ENCODE assay signal across 8 cellular contexts in genomic region chr1:39195166-39196111, GRCh38. TPM values are rescaled to one million over a fixed set of nuclear protein-coding genes. Genes with fewer than 3 reads are reported as not detected.
DNase-seq lines count a peak whose midpoint lies in the region; ATAC-seq, FAIRE-seq and TF ChIP-seq lines count a peak whose summit lies in the region.

No MANE protein-coding gene starts in this region.

- H3K27me3 Mint-ChIP-seq in Calu3 (ENCODE audit: unreplicated experiment): no peaks in the 10 kb centered on the region

- TF ChIP-seq CTCF in Calu3 (IDR thresholded peaks at IDR 0.05; ENCODE audit: unreplicated experiment) (no peak), Panc1 (IDR thresholded peaks at IDR 0.05) (no peak), HepG2 (CRISPR knock-in tag; IDR thresholded peaks at IDR 0.05) (no peak)

- peak overlapping the region; percentile 22 for H3K27ac Mint-ChIP-seq in Calu3 (ENCODE audit: unreplicated experiment)

- ATAC-seq in Panc1 (no peak), HepG2 (no peak), GM21576 (IDR thresholded peaks at IDR 0.05; ENCODE audit: unreplicated experiment) (no peak), HG03095 (IDR thresholded peaks at IDR 0.05; ENCODE audit: unreplicated experiment) (no peak)

- no TSS peak for BruUV-seq in Calu3 (replicated peaks; lab: Mats Ljungman, UMichigan)
- TSS peak; percentile 8 for BruUV-seq in Panc1 (replicated peaks; lab: Mats Ljungman, UMichigan)
- BruUV-seq in HepG2 (replicated peaks; lab: Mats Ljungman, UMichigan): no TSS peak

- peaks cover 57% of the 10 kb centered on the region for H3K4me1 Mint-ChIP-seq in Calu3 (ENCODE audit: low read depth, unreplicated experiment)

- TF ChIP-seq POLR2A in HepG2 (IDR thresholded peaks at IDR 0.05; ENCODE audit: insufficient read depth in 1 of 2, low read depth in 2 of 2, low read length in 2 of 2): no peak

- in situ Hi-C loops in Panc1 (cut with HindIII; ENCODE audit: low pct_unique_long_range_greater_than_20kb, low sequenced_read_pairs): no loop called here
- in situ Hi-C loops in HepG2 (cut with HindIII; ENCODE audit: extremely low pct_ligation_motif_present, low pct_unique_long_range_greater_than_20kb): loop anchor here (5.0 kb wide), 1 partner anchor 57 kb away; no protein-coding TSS in a partner anchor

- H3K9me3 Mint-ChIP-seq in Calu3 (ENCODE audit: low read depth, unreplicated experiment): no peaks in the 10 kb centered on the region

- H3K27me3 ChIP-seq in Panc1 (ENCODE audit: control insufficient read depth, insufficient read depth, low read length) (no peaks in the 10 kb centered on the region), duodenal mucosa (ENCODE audit: control insufficient read depth in 1 of 2, insufficient read depth in 2 of 2, low read length in 2 of 2) (no peaks in the 10 kb centered on the region), HepG2 (ENCODE audit: control insufficient read depth in 1 of 2, insufficient read depth in 2 of 2, low read length in 2 of 2) (no peaks in the 10 kb centered on the region)

- H3K4me2 ChIP-seq in HepG2 (ENCODE audit: low read depth, low read length): no peak overlapping the region

- CTCF ChIA-PET in Calu3 (lab: Charles Lee): interaction anchor here (0.6 to 1.7 kb wide), 5 partner anchors 9 to 931 kb away, joined by 3 to 6 read pairs (median 4); partner anchors contain the start of gene MACF1
- CTCF ChIA-PET in Panc1 (lab: Charles Lee): interaction anchor here (0.8 kb wide), 2 partner anchors 20 to 63 kb away, joined by 3 to 5 read pairs; no protein-coding TSS in a partner anchor
- CTCF ChIA-PET in HepG2 (lab: Yijun Ruan, JAX; ENCODE audit: low intra/inter-chr PET ratio, low total read pairs): no interaction called here

- H3K4me1 ChIP-seq in Panc1 (ENCODE audit: control insufficient read depth, insufficient read depth, low read length) (peaks cover 64% of the 10 kb centered on the region), duodenal mucosa (ENCODE audit: control insufficient read depth in 1 of 2, insufficient read depth in 2 of 2, low read length in 2 of 2) (peaks cover 23 to 25% of the 10 kb centered on the region in 2 donors), HepG2 (ENCODE audit: insufficient read depth, low read length) (peaks cover 30% of the 10 kb centered on the region)

- H3K4me3 ChIP-seq in Panc1 (ENCODE audit: low read depth in 2 of 2, low read length in 2 of 2) (no peak overlapping the region), duodenal mucosa (ENCODE audit: low read depth in 1 of 2, low read length in 2 of 2) (no peak overlapping the region), HepG2 (replicated peaks in 1 of 3; ENCODE audit: insufficient read depth in 1 of 3, low read depth in 2 of 3, low read length in 3 of 3) (no peak overlapping the region)

- intact Hi-C loops in Calu3 (cut with micrococcal nuclease; ENCODE audit: unreplicated experiment) (loop anchor here (10.0 kb wide), 1 partner anchor 219 kb away; no protein-coding TSS in a partner anchor), Panc1 (cut with micrococcal nuclease; ENCODE audit: unreplicated experiment) (no loop called here), HepG2 (cut with micrococcal nuclease; ENCODE audit: unreplicated experiment) (no loop called here)

- DNase-seq in Calu3 (no peak), Panc1 (ENCODE audit: low read depth, low spot score) (no peak), pons (ENCODE audit: low spot score) (peak; percentile 4), HepG2 (ENCODE audit: low spot score) (no peak)
- no peak for DNase-seq in stimulated activated CD4-positive, alpha-beta T cell treated with anti-CD3 and anti-CD28 coated beads, Interleukin-2, amount 100 ng/mL, for 48 hours

- no peak for FAIRE-seq in HepG2 (lab: Jason Lieb, UNC)

- H2AFZ ChIP-seq in HepG2 (ENCODE audit: low read length): no peak overlapping the region

- TF ChIP-seq EP300 in HepG2 (IDR thresholded peaks at IDR 0.05; ENCODE audit: low read depth in 2 of 2, low read length in 2 of 2) (no peak), HepG2 (CRISPR knock-in tag; IDR thresholded peaks at IDR 0.05; ENCODE audit: borderline replicate concordance) (no peak)

- H4K20me1 ChIP-seq in HepG2 (ENCODE audit: insufficient read depth, low read length): peaks cover 25% of the 10 kb centered on the region

- H3K9ac ChIP-seq in duodenal mucosa (ENCODE audit: low read depth in 1 of 2, low read length in 2 of 2) (no peak overlapping the region), HepG2 (ENCODE audit: insufficient read depth, low read depth, low read length) (no peak overlapping the region)

- POLR2A ChIA-PET in Panc1 (lab: Charles Lee) (interaction anchor here (0.9 kb wide), 1 partner anchor 85 kb away, joined by 3 read pairs; no protein-coding TSS in a partner anchor), HepG2 (lab: Yijun Ruan, JAX) (no interaction called here)

- H3K36me3 ChIP-seq in Panc1 (ENCODE audit: control insufficient read depth, insufficient read depth, low read length) (no peaks in the 10 kb centered on the region), duodenal mucosa (ENCODE audit: control insufficient read depth in 1 of 2, insufficient read depth in 2 of 2, low read length in 2 of 2) (no peaks in the 10 kb centered on the region), HepG2 (replicated peaks in 1 of 2; ENCODE audit: control insufficient read depth in 1 of 2, insufficient read depth in 2 of 2, low read length in 2 of 2) (no peaks in the 10 kb centered on the region; a peak in 1 of 5 replicates)

- H3K27ac ChIP-seq in Panc1 (ENCODE audit: low read length): peak overlapping the region; percentile 97
- H3K27ac ChIP-seq in duodenal mucosa (ENCODE audit: low read depth, low read length): peak overlapping the region; percentile 33
- H3K27ac ChIP-seq in HepG2 (ENCODE audit: extremely low read length, insufficient read depth, low read length): no peak overlapping the region

- 94% methylated on average over 5 of the region's 5 CpGs for WGBS in HepG2 (ENCODE audit: low lambda C conversion rate)

- H3K9me3 ChIP-seq in Panc1 (ENCODE audit: control insufficient read depth, insufficient read depth, low read depth, low read length) (no peaks in the 10 kb centered on the region), duodenal mucosa (ENCODE audit: control insufficient read depth in 1 of 2, low read length in 2 of 2) (no peaks in the 10 kb centered on the region), HepG2 (ENCODE audit: low read length) (no peaks in the 10 kb centered on the region)

- H3K79me2 ChIP-seq in HepG2 (ENCODE audit: insufficient read depth, low read length): peaks cover 3% of the 10 kb centered on the region

- peak overlapping the region; percentile 1 for H3K4me3 Mint-ChIP-seq in Calu3 (ENCODE audit: low read depth, unreplicated experiment)

- H3K36me3 Mint-ChIP-seq in Calu3 (ENCODE audit: insufficient read depth, unreplicated experiment): peaks cover 18% of the 10 kb centered on the region

- no peak for TF ChIP-seq RAD21 in HepG2 (CRISPR knock-in tag; IDR thresholded peaks at IDR 0.05)

TF ChIP-seq in HepG2, 621 proteins besides CTCF, POLR2A, EP300 and RAD21:
- TF ChIP-seq ZBTB38 (CRISPR knock-in tag; IDR thresholded peaks at IDR 0.05): no peak
- TF ChIP-seq HNRNPUL1 (IDR thresholded peaks at IDR 0.05; ENCODE audit: low read depth, low read length): no peak
- no peak for TF ChIP-seq JUN (CRISPR knock-in tag; IDR thresholded peaks at IDR 0.05)
- no peak for TF ChIP-seq SMARCE1 (IDR thresholded peaks at IDR 0.05; ENCODE audit: borderline replicate concordance)
- TF ChIP-seq ZBTB3 (CRISPR knock-in tag; IDR thresholded peaks at IDR 0.05; ENCODE audit: borderline replicate concordance, low read depth): no peak
- no peak for TF ChIP-seq SCMH1 (CRISPR knock-in tag; IDR thresholded peaks at IDR 0.05; ENCODE audit: borderline replicate concordance)

RNA-seq across cellular contexts. Expression of gene MACF1, which starts 9.1 kb away (rescaled TPM):
- total RNA-seq in Calu3 (2022) (701 and 705 TPM in 2 replicates), Panc1 (2021; ENCODE audit: unreplicated experiment) (413 TPM), HepG2 (2016; rRNA removed; fragmentation: Illumina TruSeq; extraction: Trizol) (56.7 and 65.4 TPM in 2 replicates)
- polyA plus RNA-seq in Panc1 (2012; ENCODE audit: insufficient read length): 162 TPM
- 7.8 and 9.7 TPM in 2 replicates for total RNA-seq in HepG2 (2016; cell fraction: cytosol; rRNA removed; fragmentation: Illumina TruSeq; extraction: Trizol; ENCODE audit: low read depth)
- 50.3 and 61.9 TPM in 2 replicates for total RNA-seq in HepG2 (2016; cell fraction: insoluble cytoplasmic fraction; rRNA removed; fragmentation: Illumina TruSeq; extraction: Trizol)
- total RNA-seq in HepG2 (2016; cell fraction: membrane; rRNA removed; fragmentation: Illumina TruSeq; extraction: Trizol): 18.5 and 20.3 TPM in 2 replicates
- 147 and 164 TPM in 2 replicates for total RNA-seq in HepG2 (2016; cell fraction: nucleus; rRNA removed; fragmentation: Illumina TruSeq; extraction: Trizol)
- polyA plus RNA-seq in HepG2 (2011; rRNA removed): 36.5 and 36.7 TPM in 2 replicates
- 13.0 and 16.2 TPM in 2 replicates for polyA plus RNA-seq in HepG2 (2011; cell fraction: cytosol; rRNA removed)
- 98.0 and 102 TPM in 2 replicates for polyA plus RNA-seq in HepG2 (2011; cell fraction: nucleus; rRNA removed)
- 38.1 and 55.9 TPM in 2 replicates for polyA plus RNA-seq in HepG2 (2012)
- 3.1 and 3.3 TPM in 2 replicates for polyA plus RNA-seq in HepG2 (2016; cell fraction: cytosol; fragmentation: Illumina TruSeq; extraction: Trizol; ENCODE audit: low read depth)
- 34.7 and 37.3 TPM in 2 replicates for polyA plus RNA-seq in HepG2 (2016; cell fraction: insoluble cytoplasmic fraction; fragmentation: Illumina TruSeq; extraction: Trizol; ENCODE audit: low read depth)
- 5.3 and 6.9 TPM in 2 replicates for polyA plus RNA-seq in HepG2 (2016; cell fraction: membrane; fragmentation: Illumina TruSeq; extraction: Trizol; ENCODE audit: low read depth)
- 102 and 117 TPM in 2 replicates for polyA plus RNA-seq in HepG2 (2016; cell fraction: nucleus; fragmentation: Illumina TruSeq; extraction: Trizol; ENCODE audit: insufficient read depth, low read depth)
- 97.4 and 114 TPM in 2 replicates for polyA minus RNA-seq in HepG2 (2011; rRNA and poly(A)+ RNA removed; ENCODE audit: low replicate concordance)
- 48.6 TPM in 2 replicates for polyA minus RNA-seq in HepG2 (2011; cell fraction: cytosol; rRNA and poly(A)+ RNA removed)
- 406 and 470 TPM in 2 replicates for polyA minus RNA-seq in HepG2 (2011; cell fraction: nucleus; rRNA and poly(A)+ RNA removed)
